8 cellular contexts compared by ENCODE assay signal in the genomic region with DNA sequence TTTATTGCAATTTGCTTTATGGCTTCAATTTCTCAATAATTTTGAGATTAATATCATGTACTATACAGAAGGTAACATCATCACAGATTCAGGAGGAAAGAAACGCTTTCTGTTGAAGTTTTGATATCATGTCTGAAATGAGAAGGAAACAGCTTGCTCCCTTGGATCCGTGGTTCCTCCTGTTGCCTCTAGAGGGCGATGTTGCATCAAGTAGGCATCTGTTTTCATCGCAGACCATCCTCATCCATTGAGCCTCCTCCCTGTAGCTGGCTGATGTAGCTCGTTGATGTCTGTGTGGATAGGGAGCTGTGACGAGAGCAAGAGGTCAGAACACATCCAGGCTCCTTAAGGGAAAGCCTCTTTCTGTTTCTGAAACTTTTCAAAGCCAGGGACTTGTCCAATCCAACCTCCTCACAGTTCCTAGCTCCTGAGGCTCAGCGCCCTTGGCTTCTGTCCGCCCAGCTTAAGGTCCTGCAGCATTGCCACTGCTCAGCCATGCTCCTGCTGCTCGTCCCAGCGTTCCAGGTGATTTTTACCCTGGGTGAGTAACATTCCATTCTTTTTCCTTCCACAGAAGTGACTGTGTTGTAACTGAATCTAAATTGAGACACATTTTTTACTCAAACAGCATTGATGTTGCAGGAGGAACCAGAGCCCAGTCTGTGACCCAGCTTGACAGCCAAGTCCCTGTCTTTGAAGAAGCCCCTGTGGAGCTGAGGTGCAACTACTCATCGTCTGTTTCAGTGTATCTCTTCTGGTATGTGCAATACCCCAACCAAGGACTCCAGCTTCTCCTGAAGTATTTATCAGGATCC.
DNase-seq lines count a peak whose midpoint lies in the region; ATAC-seq and TF ChIP-seq lines count a peak whose summit lies in the region.

No MANE protein-coding gene starts in this region.

- ATAC-seq in memory B cell (ENCODE audit: low read depth) = no peak
- no peak for ATAC-seq in HG03095 (IDR thresholded peaks at IDR 0.05; ENCODE audit: unreplicated experiment)

- no peak overlapping the region for H3K4me3 ChIP-seq in WI38 (ENCODE audit: low read depth, low read length)

- in situ Hi-C loops in KBM-7 (cut with MboI; ENCODE audit: low pct_unique_long_range_greater_than_20kb, low sequenced_read_pairs) = no loop called here

- no peaks in the 10 kb centered on the region for H3K4me1 Mint-ChIP-seq in chondrocyte (ENCODE audit: low read depth)
- no peaks in the 10 kb centered on the region for H3K4me1 Mint-ChIP-seq in memory B cell
- H3K4me1 Mint-ChIP-seq in type B pancreatic cell (ENCODE audit: unreplicated experiment) = no peaks in the 10 kb centered on the region

- H3K9me3 Mint-ChIP-seq in chondrocyte (ENCODE audit: low read depth) (peaks cover 3% of the 10 kb centered on the region), memory B cell (peaks cover 2% of the 10 kb centered on the region), type B pancreatic cell (no peaks in the 10 kb centered on the region)

- H3K4me3 Mint-ChIP-seq in chondrocyte (ENCODE audit: unreplicated experiment) (no peak overlapping the region), memory B cell (no peak overlapping the region), type B pancreatic cell (no peak overlapping the region)

- TF ChIP-seq CTCF in WI38 (IDR thresholded peaks at IDR 0.05; ENCODE audit: low read depth, low read length) = peak; percentile 25; the same call in 1 of the 2 replicates
- peak; percentile 73 for TF ChIP-seq CTCF in chondrocyte (IDR thresholded peaks at IDR 0.05)
- peak; percentile 85 for TF ChIP-seq CTCF in type B pancreatic cell (conservative IDR thresholded peaks at IDR 0.05)

- H3K36me3 Mint-ChIP-seq in chondrocyte (ENCODE audit: low read depth) = no peaks in the 10 kb centered on the region
- H3K36me3 Mint-ChIP-seq in memory B cell = no peaks in the 10 kb centered on the region
- no peaks in the 10 kb centered on the region for H3K36me3 Mint-ChIP-seq in type B pancreatic cell

- DNase-seq in NOMO-1 treated with DMSO at 0.1 percent for 48 hours (lab: John Stamatoyannopoulos, UW; ENCODE audit: unreplicated experiment) = peak; percentile 28
- no peak for DNase-seq in NOMO-1 treated with dmso at 0.1 percent for 144 hours (lab: John Stamatoyannopoulos, UW; ENCODE audit: unreplicated experiment)
- DNase-seq in KBM-7 = peak; percentile 52
- DNase-seq in chondrocyte (ENCODE audit: low spot score) = no peak
- peak; percentile 51 to 55 for DNase-seq in memory B cell (ENCODE audit: low spot score in 2 of 2)
- no peak for DNase-seq in type B pancreatic cell (ENCODE audit: extremely low spot score, unreplicated experiment)

- H3K27me3 Mint-ChIP-seq in chondrocyte (ENCODE audit: low read depth) (peaks cover 16% of the 10 kb centered on the region), memory B cell (peaks cover 7% of the 10 kb centered on the region), type B pancreatic cell (peaks cover 46% of the 10 kb centered on the region)

- H3K27ac Mint-ChIP-seq in chondrocyte (ENCODE audit: unreplicated experiment) (no peak overlapping the region), memory B cell (no peak overlapping the region), type B pancreatic cell (no peak overlapping the region)

Comparison
In these comparisons a context has a peak if more than half of its experiments do, and no peak if none do; other contexts are left out.
1. DNase-seq: peak in NOMO-1 treated with DMSO at 0.1 percent for 48 hours (single experiment), KBM-7 (single experiment) and memory B cell (2 of 2); none in NOMO-1 treated with dmso at 0.1 percent for 144 hours (single experiment), chondrocyte (single experiment) and type B pancreatic cell (single experiment).
2. CTCF ChIP-seq: peak in every context shown above with its lines; median percentile 85 in type B pancreatic cell; 73 in chondrocyte; 25 in WI38.